In genomic region chr12:21656931-21657335, GRCh38 we compare ENCODE assay signal across 8 cellular contexts. TPM values are rescaled to one million over a fixed set of nuclear protein-coding genes. Genes with fewer than 3 reads are reported as not detected.
DNase-seq lines count a peak whose midpoint lies in the region; ATAC-seq and TF ChIP-seq lines count a peak whose summit lies in the region.

No MANE protein-coding gene starts in this region.

- H3K4me3 Mint-ChIP-seq in chondrocyte (ENCODE audit: unreplicated experiment) = peak overlapping the region; percentile 98

- no peaks in the 10 kb centered on the region for H3K9me3 Mint-ChIP-seq in chondrocyte (ENCODE audit: low read depth)

- H3F3A ChIP-seq in DOHH2 (ENCODE audit: control insufficient read depth, insufficient read depth) = no peaks in the 10 kb centered on the region; the same call in 1 of the 2 replicates

- H3K36me3 Mint-ChIP-seq in chondrocyte (ENCODE audit: low read depth) = peaks cover 15% of the 10 kb centered on the region

- peaks cover 37% of the 10 kb centered on the region for H3K4me1 ChIP-seq in DOHH2 (ENCODE audit: control insufficient read depth, low read length)

- H3K9me2 ChIP-seq in DOHH2 (replicated peaks; ENCODE audit: control insufficient read depth, low read length) = no peaks in the 10 kb centered on the region

- ATAC-seq in GM21576 (IDR thresholded peaks at IDR 0.05; ENCODE audit: unreplicated experiment) = peak; percentile 37

- DNase-seq in WERI-Rb-1 (peak; percentile 39), chondrocyte (ENCODE audit: low spot score) (no peak), kidney tubule cell (ENCODE audit: low spot score) (peak; percentile 52), COLO829 (ENCODE audit: low spot score) (no peak)
- peak; percentile 26 to 33 for DNase-seq in stimulated activated CD4-positive, alpha-beta T cell treated with anti-CD3 and anti-CD28 coated beads, Interleukin-1b, Interleukin-23, amount 100 ng/mL, for 4 hours (ENCODE audit: low read depth in 2 of 2)

- H4K20me1 ChIP-seq in DOHH2 (ENCODE audit: control insufficient read depth, insufficient read depth, low read depth, low read length) = peaks cover 22% of the 10 kb centered on the region

- H3K27me3 Mint-ChIP-seq in chondrocyte (ENCODE audit: low read depth) = no peaks in the 10 kb centered on the region

- peak overlapping the region; percentile 91 for H3K4me3 ChIP-seq in DOHH2 (ENCODE audit: low read length)
- H3K4me3 ChIP-seq in WERI-Rb-1 (ENCODE audit: low read depth, low read length) = peak overlapping the region; percentile 91

- peak overlapping the region; percentile 73 for H3K27ac ChIP-seq in DOHH2 (ENCODE audit: low read depth, low read length)
- peak overlapping the region; percentile 97 for H3K27ac ChIP-seq in KOPT-K1 (ENCODE audit: low read depth, low read length, poor library complexity, severe bottlenecking)
- H3K27ac ChIP-seq in WERI-Rb-1 = peak overlapping the region; percentile 99

- H3K4me2 ChIP-seq in DOHH2 (ENCODE audit: low read length) = peak overlapping the region; percentile 88

- H3K27me3 ChIP-seq in DOHH2 (ENCODE audit: control insufficient read depth, low read length) (peaks cover 2% of the 10 kb centered on the region; the same call in 1 of the 2 replicates), WERI-Rb-1 (ENCODE audit: insufficient read depth, low read depth, severe bottlenecking) (no peaks in the 10 kb centered on the region)

- H3K4me1 Mint-ChIP-seq in chondrocyte (ENCODE audit: low read depth) = peaks cover 42% of the 10 kb centered on the region

- peaks cover 63% of the 10 kb centered on the region for H3K79me2 ChIP-seq in DOHH2 (ENCODE audit: control insufficient read depth, low read length)

- H3K36me3 ChIP-seq in DOHH2 (ENCODE audit: control insufficient read depth, low read length) (peaks cover 56% of the 10 kb centered on the region), KOPT-K1 (ENCODE audit: insufficient read depth, low read length) (peaks cover 46% of the 10 kb centered on the region), WERI-Rb-1 (peaks cover 51% of the 10 kb centered on the region)

- peak overlapping the region; percentile 98 for H3K27ac Mint-ChIP-seq in chondrocyte (ENCODE audit: unreplicated experiment)

- no peak for TF ChIP-seq CTCF in DOHH2 (IDR thresholded peaks at IDR 0.05; ENCODE audit: low read depth, low read length, poor library complexity, severe bottlenecking)
- TF ChIP-seq CTCF in WERI-Rb-1 (IDR thresholded peaks at IDR 0.05; ENCODE audit: low read depth, low read length) = no peak
- no peak for TF ChIP-seq CTCF in chondrocyte (IDR thresholded peaks at IDR 0.05)

- peaks cover 3% of the 10 kb centered on the region; the same call in 1 of the 2 replicates for H3K9me3 ChIP-seq in DOHH2 (ENCODE audit: control insufficient read depth, insufficient read depth, low read length)
- no peaks in the 10 kb centered on the region for H3K9me3 ChIP-seq in KOPT-K1 (ENCODE audit: insufficient read depth, low read length, poor library complexity, severe bottlenecking)
- peaks cover 3% of the 10 kb centered on the region for H3K9me3 ChIP-seq in WERI-Rb-1 (ENCODE audit: severe bottlenecking)

RNA-seq across cellular contexts. Expression of gene LDHB, which starts 0.7 kb away (rescaled TPM):
- 480 to 532 TPM (median 532 TPM) in 3 replicates for total RNA-seq in chondrocyte

RNA-seq across cellular contexts. Expression of gene GYS2, which starts 52.3 kb away (rescaled TPM):
- not detected in 3 replicates for total RNA-seq in chondrocyte

Comparison
In these comparisons a context has a peak if more than half of its experiments do, and no peak if none do; other contexts are left out.
1. DNase-seq: peak in WERI-Rb-1 (single experiment), kidney tubule cell (single experiment) and stimulated activated CD4-positive, alpha-beta T cell treated with anti-CD3 and anti-CD28 coated beads, Interleukin-1b, Interleukin-23, amount 100 ng/mL, for 4 hours (2 of 2); none in chondrocyte (single experiment) and COLO829 (single experiment).
2. Peak in every context shown above with its lines, with median percentiles within 50 percentile points of each other: H3K27ac ChIP-seq.